32 cellular contexts compared by ENCODE assay signal in the genomic region with DNA sequence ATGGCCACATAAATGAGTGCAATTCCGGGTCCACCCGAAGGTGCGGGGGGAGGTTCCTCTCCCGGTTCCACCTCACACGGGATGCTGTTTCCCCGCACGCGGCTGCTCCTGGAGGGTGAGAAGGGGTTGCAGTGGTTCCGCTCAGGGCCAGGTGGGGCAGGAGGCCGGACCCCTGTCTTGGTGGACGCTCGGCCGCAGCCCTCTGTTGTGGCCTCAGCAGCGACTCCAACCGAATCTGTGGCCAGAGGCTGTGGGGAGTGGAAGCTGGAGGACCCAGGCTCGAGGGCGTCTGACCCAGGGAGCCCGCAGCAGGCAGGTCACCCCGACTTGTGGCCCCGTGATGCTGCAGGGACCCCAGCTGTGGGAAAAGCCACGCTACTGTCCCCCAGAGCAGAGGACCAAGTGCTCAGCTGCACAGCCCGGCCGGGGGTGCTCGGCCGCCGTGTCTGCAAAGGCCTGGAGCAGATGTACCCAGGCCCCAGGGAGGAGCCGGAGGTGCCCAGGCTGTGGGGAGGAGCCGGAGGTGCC.
"Had no signal": no experiment of that assay in that cellular context is flagged by ENCODE, and none has a peak within 500 bp of the region (broad histone marks: within the 10 kb centered on the region; RNA-seq: fewer than 3 reads in every experiment).

No MANE protein-coding gene starts in this region.

- H3K36me3 ChIP-seq: ascending aorta, breast epithelium, cardiac muscle cell, WERI-Rb-1 had no signal

- H3K27ac ChIP-seq: ascending aorta, breast epithelium, cardiac muscle cell, coronary artery, dorsolateral prefrontal cortex, WERI-Rb-1 had no signal

- H3K9me3 Mint-ChIP-seq: activated CD4-positive, alpha-beta T cell treated with anti-CD3 and anti-CD28 coated beads, Interleukin-2, amount 10 ng/mL, durations not matched to agents 7 days and 5 days; activated CD8-positive, alpha-beta T cell treated with anti-CD3 and anti-CD28 coated beads for 36 hours; activated naive CD4-positive, alpha-beta T cell treated with anti-CD3 and anti-CD28 coated beads, Interleukin-2, amount 10 ng/mL, durations not matched to agents 7 days and 5 days; activated naive CD4-positive, alpha-beta T cell treated with anti-CD3 and anti-CD28 coated beads, Interleukin-2, amount 50 U/mL, for 72 hours; activated naive CD8-positive, alpha-beta T cell treated with anti-CD3 and anti-CD28 coated beads, Interleukin-2, amount 10 ng/mL, durations not matched to agents 7 days and 5 days; activated T-cell treated with anti-CD3 and anti-CD28 coated beads, Interleukin-2, amount 50 U/mL, for 4 hours; activated T-helper 17 cell treated with anti-CD3 and anti-CD28 coated beads, Interleukin-2, amount 50 U/mL, for 72 hours; central memory CD8-positive, alpha-beta T cell; endodermal cell; T-helper 2 cell treated with Interferon-gamma antibody and Interleukin-4, amounts not matched to agents 5 μg/mL and 100 μg/mL, for 36 hours had no signal

- DNase-seq: activated B cell treated with CpG ODN at 0.5 μM for 24 hours; activated CD4-positive, alpha-beta T cell treated with anti-CD3 and anti-CD28 coated beads for 1 hour; activated CD4-positive, alpha-beta T cell treated with anti-CD3 and anti-CD28 coated beads for 4 hours; activated CD4-positive, alpha-beta T cell treated with anti-CD3 and anti-CD28 coated beads, Interleukin-2, amount 10 ng/mL, durations not matched to agents 7 days and 5 days; activated CD4-positive, alpha-beta T cell treated with anti-CD3 and anti-CD28 coated beads, Interleukin-2, amount 50 U/mL, for 48 hours; activated CD8-positive, alpha-beta memory T cell treated with anti-CD3 and anti-CD28 coated beads for 24 hours; activated CD8-positive, alpha-beta T cell treated with anti-CD3 and anti-CD28 coated beads for 36 hours; activated gamma-delta T cell; activated naive CD4-positive, alpha-beta T cell; activated naive CD4-positive, alpha-beta T cell treated with anti-CD3 and anti-CD28 coated beads, Interleukin-2, amount 10 ng/mL, durations not matched to agents 7 days and 5 days; activated naive CD8-positive, alpha-beta T cell treated with anti-CD3 and anti-CD28 coated beads, Interleukin-2, amount 10 ng/mL, durations not matched to agents 7 days and 5 days; activated T-cell treated with anti-CD3 and anti-CD28 coated beads, Interleukin-2, amount 50 U/mL, for 4 hours; dorsolateral prefrontal cortex; effector memory CD4-positive, alpha-beta T cell; endodermal cell; foreskin fibroblast; head of caudate nucleus; T-helper 1 cell; T-helper 17 cell; T1000; WERI-Rb-1 had no signal

- H3K27me3 ChIP-seq: ascending aorta, breast epithelium, cardiac muscle cell had no signal

- H3K4me1 Mint-ChIP-seq: activated CD4-positive, alpha-beta T cell treated with anti-CD3 and anti-CD28 coated beads, Interleukin-2, amount 10 ng/mL, durations not matched to agents 7 days and 5 days; activated naive CD4-positive, alpha-beta T cell treated with anti-CD3 and anti-CD28 coated beads, Interleukin-2, amount 10 ng/mL, durations not matched to agents 7 days and 5 days had no signal

- ATAC-seq: activated CD8-positive, alpha-beta T cell treated with anti-CD3 and anti-CD28 coated beads for 36 hours; activated naive CD4-positive, alpha-beta T cell treated with anti-CD3 and anti-CD28 coated beads, Interleukin-2, amount 50 U/mL, for 72 hours; activated T-cell treated with anti-CD3 and anti-CD28 coated beads, Interleukin-2, amount 50 U/mL, for 4 hours; activated T-helper 17 cell treated with anti-CD3 and anti-CD28 coated beads, Interleukin-2, amount 50 U/mL, for 72 hours; esophagus mucosa; T-helper 17 cell had no signal

- H3K4me3 ChIP-seq: ascending aorta, breast epithelium, cardiac muscle cell, coronary artery, dorsolateral prefrontal cortex had no signal

- H3K4me1 ChIP-seq: ascending aorta, breast epithelium had no signal

- H3K4me3 Mint-ChIP-seq: activated B cell treated with CpG ODN at 0.5 μM for 24 hours; activated CD4-positive, alpha-beta T cell treated with anti-CD3 and anti-CD28 coated beads, Interleukin-2, amount 10 ng/mL, durations not matched to agents 7 days and 5 days; activated CD8-positive, alpha-beta T cell treated with anti-CD3 and anti-CD28 coated beads for 36 hours; activated naive CD4-positive, alpha-beta T cell treated with anti-CD3 and anti-CD28 coated beads, Interleukin-2, amount 10 ng/mL, durations not matched to agents 7 days and 5 days; activated naive CD8-positive, alpha-beta T cell treated with anti-CD3 and anti-CD28 coated beads, Interleukin-2, amount 10 ng/mL, durations not matched to agents 7 days and 5 days; activated T-cell treated with anti-CD3 and anti-CD28 coated beads, Interleukin-2, amount 50 U/mL, for 4 hours; activated T-helper 17 cell treated with anti-CD3 and anti-CD28 coated beads, Interleukin-2, amount 50 U/mL, for 72 hours; brain; central memory CD8-positive, alpha-beta T cell; dendritic cell treated with granulocyte-macrophage colony-stimulating factor and Interleukin-4, amounts not matched to agents 40 ng/mL and 50 ng/mL, for 4 days; endodermal cell; T-helper 17 cell; T-helper 2 cell treated with Interferon-gamma antibody and Interleukin-4, amounts not matched to agents 5 μg/mL and 100 μg/mL, for 36 hours had no signal

- H3K36me3 Mint-ChIP-seq: activated naive CD4-positive, alpha-beta T cell treated with anti-CD3 and anti-CD28 coated beads, Interleukin-2, amount 10 ng/mL, durations not matched to agents 7 days and 5 days; activated naive CD4-positive, alpha-beta T cell treated with anti-CD3 and anti-CD28 coated beads, Interleukin-2, amount 50 U/mL, for 72 hours; brain had no signal

- H3K27ac Mint-ChIP-seq: activated B cell treated with CpG ODN at 0.5 μM for 24 hours; activated CD4-positive, alpha-beta T cell treated with anti-CD3 and anti-CD28 coated beads, Interleukin-2, amount 10 ng/mL, durations not matched to agents 7 days and 5 days; activated CD8-positive, alpha-beta T cell treated with anti-CD3 and anti-CD28 coated beads for 36 hours; activated naive CD4-positive, alpha-beta T cell treated with anti-CD3 and anti-CD28 coated beads, Interleukin-2, amount 10 ng/mL, durations not matched to agents 7 days and 5 days; activated naive CD4-positive, alpha-beta T cell treated with anti-CD3 and anti-CD28 coated beads, Interleukin-2, amount 50 U/mL, for 72 hours; activated naive CD8-positive, alpha-beta T cell treated with anti-CD3 and anti-CD28 coated beads, Interleukin-2, amount 10 ng/mL, durations not matched to agents 7 days and 5 days; activated T-helper 17 cell treated with anti-CD3 and anti-CD28 coated beads, Interleukin-2, amount 50 U/mL, for 72 hours; brain; dendritic cell treated with granulocyte-macrophage colony-stimulating factor and Interleukin-4, amounts not matched to agents 40 ng/mL and 50 ng/mL, for 4 days; endodermal cell; T-helper 17 cell; T-helper 2 cell treated with Interferon-gamma antibody and Interleukin-4, amounts not matched to agents 5 μg/mL and 100 μg/mL, for 36 hours had no signal

- H3K9me3 ChIP-seq: ascending aorta, breast epithelium had no signal

- H3K27me3 Mint-ChIP-seq: activated B cell treated with CpG ODN at 0.5 μM for 24 hours; activated CD4-positive, alpha-beta T cell treated with anti-CD3 and anti-CD28 coated beads, Interleukin-2, amount 10 ng/mL, durations not matched to agents 7 days and 5 days; activated CD8-positive, alpha-beta T cell treated with anti-CD3 and anti-CD28 coated beads for 36 hours; activated naive CD8-positive, alpha-beta T cell treated with anti-CD3 and anti-CD28 coated beads, Interleukin-2, amount 10 ng/mL, durations not matched to agents 7 days and 5 days; activated T-helper 17 cell treated with anti-CD3 and anti-CD28 coated beads, Interleukin-2, amount 50 U/mL, for 72 hours; brain; central memory CD8-positive, alpha-beta T cell; T-helper 17 cell had no signal
